In genomic region chr6:106702046-106702445, GRCh38 we compare ENCODE assay signal across 10 cellular contexts.
A peak's percentile ranks its signal among the peaks of the same experiment; 100 is the strongest.
DNase-seq lines count a peak whose midpoint lies in the region; ATAC-seq and TF ChIP-seq lines count a peak whose summit lies in the region.
"Had no signal": no experiment of that assay in that cellular context is flagged by ENCODE, and none has a peak within 500 bp of the region (broad histone marks: within the 10 kb centered on the region; RNA-seq: fewer than 3 reads in every experiment).

No MANE protein-coding gene starts in this region.

- 26% methylated on average over 4 of the region's 4 CpGs for WGBS in liver

- CTCF ChIA-PET in HEK293 (lab: Yijun Ruan, JAX): interaction anchor here (1.4 kb wide), 1 partner anchor 20 kb away, joined by 3 read pairs; no protein-coding TSS in a partner anchor

- H3K27ac ChIP-seq in HEK293 (ENCODE audit: extremely low read depth, low read depth, low read length) (no peak overlapping the region), liver (ENCODE audit: low read depth in 1 of 2, low read length in 2 of 2) (peak overlapping the region; percentile 80 to 93)

- H3K4me1 ChIP-seq in HEK293 (ENCODE audit: control insufficient read depth, insufficient read depth, low read length) (peaks cover 8% of the 10 kb centered on the region; the same call in 1 of the 2 replicates), liver (ENCODE audit: control insufficient read depth in 4 of 4, insufficient read depth in 4 of 4, low read length in 3 of 4) (peaks cover 4 to 32% (median 8%) of the 10 kb centered on the region in 4 donors)

- DNase-seq in activated CD4-positive, CD25-positive, alpha-beta regulatory T cell treated with anti-CD3 and anti-CD28 coated beads, Interleukin-2, amount 50 U/mL, for 72 hours: no peak
- no peak for DNase-seq in activated naive CD4-positive, alpha-beta T cell treated with anti-CD3 and anti-CD28 coated beads, Interleukin-2, amount 50 U/mL, for 16 hours
- no peak for DNase-seq in DMS 273 treated with DMSO at 0.1 percent for 48 hours (lab: John Stamatoyannopoulos, UW)
- DNase-seq in inferior parietal cortex (ENCODE audit: extremely low spot score): no peak
- DNase-seq: activated CD4-positive, alpha-beta T cell treated with anti-CD3 and anti-CD28 coated beads for 48 hours; stimulated activated CD4-positive, alpha-beta T cell treated with anti-CD3 and anti-CD28 coated beads, Interleukin-12 subunit alpha, Interleukin-12 subunit beta, amount 100 ng/mL, for 4 hours had no signal

- no peaks in the 10 kb centered on the region for H3K27me3 ChIP-seq in liver (ENCODE audit: control insufficient read depth in 4 of 4, insufficient read depth in 4 of 4, low read length in 3 of 4)

- ATAC-seq in GM18870 (IDR thresholded peaks at IDR 0.05; ENCODE audit: unreplicated experiment) (peak; percentile 33), HG03565 (IDR thresholded peaks at IDR 0.05; ENCODE audit: unreplicated experiment) (peak; percentile 24)

- H3K9me3 ChIP-seq in HEK293 (ENCODE audit: control insufficient read depth, insufficient read depth, low read depth, low read length): no peaks in the 10 kb centered on the region
- H3K9me3 ChIP-seq in liver (ENCODE audit: control insufficient read depth in 4 of 4, low read length in 3 of 4): no peaks in the 10 kb centered on the region

- peak overlapping the region; percentile 58 to 73 for H3K9ac ChIP-seq in liver (ENCODE audit: low read depth in 1 of 2, low read length in 2 of 2)

- TF ChIP-seq RAD21 in liver (IDR thresholded peaks at IDR 0.05): no peak

- POLR2A ChIA-PET in HEK293 (lab: Yijun Ruan, JAX): no interaction called here

- no peak overlapping the region for H3K4me3 ChIP-seq in HEK293 (ENCODE audit: low read depth, low read length)
- H3K4me3 ChIP-seq in liver (ENCODE audit: low read depth in 1 of 3, low read length in 3 of 3): no peak overlapping the region

- TF ChIP-seq CTCF in HEK293 (tag by site-specific recombination; IDR thresholded peaks at IDR 0.05) (no peak), liver (IDR thresholded peaks at IDR 0.05; ENCODE audit: low read depth, low read length, missing input control) (no peak)

- H3K36me3 ChIP-seq in HEK293 (ENCODE audit: control insufficient read depth in 2 of 2, insufficient read depth in 1 of 2, low read length in 2 of 2) (no peaks in the 10 kb centered on the region), liver (ENCODE audit: control insufficient read depth in 4 of 4, insufficient read depth in 3 of 4, low read depth in 1 of 4, low read length in 3 of 4) (no peaks in the 10 kb centered on the region)

TF ChIP-seq in HEK293, 187 proteins besides CTCF, POLR2A, EP300 and RAD21:
- TF ChIP-seq ZNF202 (tag by site-specific recombination; IDR thresholded peaks at IDR 0.05; ENCODE audit: borderline replicate concordance): no peak
- TF ChIP-seq ZNF335 (tag by site-specific recombination; conservative IDR thresholded peaks at IDR 0.05): peak; percentile 46

TF ChIP-seq in liver, 16 proteins besides CTCF, POLR2A, EP300 and RAD21:
- no peak for TF ChIP-seq JUND (IDR thresholded peaks at IDR 0.05)
- TF ChIP-seq FOXA2 (IDR thresholded peaks at IDR 0.05): no peak
- no peak for TF ChIP-seq NR2F2 (IDR thresholded peaks at IDR 0.05)
- TF ChIP-seq HNF4G (IDR thresholded peaks at IDR 0.05): no peak
- TF ChIP-seq EGR1 (IDR thresholded peaks at IDR 0.05; ENCODE audit: low read depth in 2 of 2): no peak
- no peak for TF ChIP-seq ZBTB33 (IDR thresholded peaks at IDR 0.05)
- no peak for TF ChIP-seq HNF4A (conservative IDR thresholded peaks at IDR 0.05)
